12 cellular contexts compared by ENCODE assay signal in the genomic region with DNA sequence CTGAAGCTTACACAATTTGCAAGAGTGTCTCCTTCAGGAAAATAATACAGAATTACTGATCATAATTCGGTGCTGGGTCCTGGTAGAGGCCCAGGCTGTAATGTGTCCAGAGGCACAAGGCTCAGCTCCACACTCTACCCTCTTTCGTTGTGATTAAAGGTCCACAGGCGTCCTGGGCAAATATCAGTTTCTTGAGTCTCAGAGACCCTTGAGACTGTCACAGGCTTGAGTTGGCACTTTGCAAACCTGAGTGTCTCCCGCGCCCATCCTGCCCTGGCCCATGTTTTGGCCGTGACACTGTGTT. TPM values are rescaled to one million over a fixed set of nuclear protein-coding genes. Genes with fewer than 3 reads are reported as not detected.
A peak's percentile ranks its signal among the peaks of the same experiment; 100 is the strongest.
DNase-seq lines count a peak whose midpoint lies in the region; ATAC-seq and TF ChIP-seq lines count a peak whose summit lies in the region.
"Had no signal": no experiment of that assay in that cellular context is flagged by ENCODE, and none has a peak within 500 bp of the region (broad histone marks: within the 10 kb centered on the region; RNA-seq: fewer than 3 reads in every experiment).

No MANE protein-coding gene starts in this region.

- H3K27me3 ChIP-seq in heart right ventricle (no peaks in the 10 kb centered on the region), vagina (no peaks in the 10 kb centered on the region)

- peaks cover 0 to 2% (median 0%) of the 10 kb centered on the region in 5 experiments for H3K9me3 Mint-ChIP-seq in brain

- H3K4me1 Mint-ChIP-seq in brain: peaks cover 43% of the 10 kb centered on the region

- no peaks in the 10 kb centered on the region for H3K36me3 ChIP-seq in heart right ventricle
- H3K36me3 ChIP-seq in mesodermal cell (ENCODE audit: control insufficient read depth, insufficient read depth, low read length): no peaks in the 10 kb centered on the region
- H3K36me3 ChIP-seq in vagina: no peaks in the 10 kb centered on the region

- intact Hi-C loops in heart right ventricle (cut with DNase I): no loop called here
- intact Hi-C loops in Right ventricle myocardium inferior (cut with DNase I): no loop called here
- intact Hi-C loops in vagina (cut with DNase I): no loop called here

- no peak for DNase-seq in heart right ventricle
- DNase-seq in Right ventricle myocardium inferior (ENCODE audit: missing footprints): no peak
- no peak for DNase-seq in vagina (ENCODE audit: extremely low spot score in 2 of 2)
- no peak for DNase-seq in C1 segment of cervical spinal cord (lab: John Stamatoyannopoulos, UW)
- no peak for DNase-seq in activated CD4-positive, alpha-beta T cell treated with anti-CD3 and anti-CD28 coated beads, Interleukin-2, amount 50 U/mL, for 4 hours
- DNase-seq in NCI-H2227 (lab: John Stamatoyannopoulos, UW; ENCODE audit: unreplicated experiment): no peak
- DNase-seq: activated CD8-positive, alpha-beta memory T cell treated with anti-CD3 and anti-CD28 coated beads for 24 hours; AML-193; stimulated activated CD4-positive, alpha-beta T cell treated with anti-CD3 and anti-CD28 coated beads, Interleukin-12 subunit alpha, Interleukin-12 subunit beta, amount 100 ng/mL, for 4 hours had no signal

- H3K36me3 Mint-ChIP-seq in brain: no peaks in the 10 kb centered on the region

- WGBS in heart right ventricle, 2 donors: 56 to 72% methylated on average over 6 of the region's 6 CpGs
- WGBS in mesodermal cell (ENCODE audit: insufficient coverage in 2 of 2), 2 experiments: 49 to 57% methylated on average over 6 of the region's 6 CpGs

- H3K27ac ChIP-seq in heart right ventricle: peak overlapping the region in 9 of 10 donors; percentile 26 to 75 (median 57)
- peak overlapping the region; percentile 97 for H3K27ac ChIP-seq in mesodermal cell (ENCODE audit: low read depth, low read length, severe bottlenecking)
- peak overlapping the region; percentile 38 for H3K27ac ChIP-seq in vagina

- H3K27me3 Mint-ChIP-seq in brain: peaks cover 14% of the 10 kb centered on the region

- no peak overlapping the region for H3K4me3 Mint-ChIP-seq in brain

- H3K9me3 ChIP-seq in heart right ventricle (no peaks in the 10 kb centered on the region), mesodermal cell (ENCODE audit: control insufficient read depth, low read length) (no peaks in the 10 kb centered on the region), vagina (no peaks in the 10 kb centered on the region)

- H3K4me1 ChIP-seq in heart right ventricle: peaks cover 20 to 59% (median 44%) of the 10 kb centered on the region in 9 donors
- H3K4me1 ChIP-seq in mesodermal cell (ENCODE audit: control insufficient read depth, insufficient read depth, low read length, poor library complexity, severe bottlenecking): peaks cover 58% of the 10 kb centered on the region
- H3K4me1 ChIP-seq in vagina: peaks cover 37% of the 10 kb centered on the region

- H3K4me3 ChIP-seq in heart right ventricle (no peak overlapping the region), mesodermal cell (ENCODE audit: extremely low read depth, insufficient read depth, low read length, poor library complexity, severe bottlenecking) (no peak overlapping the region), vagina (no peak overlapping the region)
- H3K4me3 ChIP-seq: GM12878 had no signal

- ATAC-seq in heart right ventricle: peak in 1 of 8 donors; percentile 12
- ATAC-seq in Right ventricle myocardium inferior: no peak

- TF ChIP-seq POLR2A in vagina (IDR thresholded peaks at IDR 0.05): no peak

- peak overlapping the region in 4 of 5 experiments; percentile 20 to 89 (median 70) for H3K27ac Mint-ChIP-seq in brain

- TF ChIP-seq CTCF in heart right ventricle (IDR thresholded peaks at IDR 0.05) (no peak), brain (conservative IDR thresholded peaks at IDR 0.05) (no peak), vagina (IDR thresholded peaks at IDR 0.05) (no peak)

RNA-seq across cellular contexts. Expression of a gene that starts 46.9 kb away (rescaled TPM):
- 10 to 100 TPM; 15.4 to 28.6 (median 19.9) TPM for total RNA-seq in heart right ventricle
- polyA plus RNA-seq in heart right ventricle: 10 to 100 TPM in 1 of 2 donors, 1 to 10 TPM in 1; 6.7 to 18.7 TPM
- total RNA-seq in Right ventricle myocardium inferior: 12.0 TPM
- polyA plus RNA-seq in brain (ENCODE audit: insufficient read depth, low read depth, low replicate concordance): 8.0 TPM
- polyA plus RNA-seq in mesodermal cell (2013, experiment 1 of 2): 45.1 TPM
- 42.8 TPM for polyA plus RNA-seq in mesodermal cell (2013, experiment 2 of 2)
- 34.1 TPM for total RNA-seq in vagina

Comparison
In these comparisons a context has a peak if more than half of its experiments do, and no peak if none do; other contexts are left out.
1. H3K27ac ChIP-seq: peak in every context shown above with its lines; median percentile 97 in mesodermal cell; 57 in heart right ventricle; 38 in vagina.